ENCODE assay signal across 19 cellular contexts in genomic region chr13:30047154-30047874, GRCh38.
DNase-seq lines count a peak whose midpoint lies in the region; ATAC-seq lines count a peak whose summit lies in the region.
"Had no signal": no experiment of that assay in that cellular context is flagged by ENCODE, and none has a peak within 500 bp of the region (broad histone marks: within the 10 kb centered on the region; RNA-seq: fewer than 3 reads in every experiment).

No MANE protein-coding gene starts in this region.

- H3K36me3 Mint-ChIP-seq in activated CD4-positive, alpha-beta T cell treated with anti-CD3 and anti-CD28 coated beads, Interleukin-2, amount 10 ng/mL, durations not matched to agents 24 days and 14 days (ENCODE audit: low read depth) = no peaks in the 10 kb centered on the region
- no peaks in the 10 kb centered on the region for H3K36me3 Mint-ChIP-seq in stimulated activated memory B cell treated with anti-CD40 and anti-IgM and Interleukin-4, amounts not matched to agents 10 μg/mL and 1 μg/mL and 100 μg/mL, for 72 hours
- H3K36me3 Mint-ChIP-seq: type B pancreatic cell had no signal

- H3K27me3 ChIP-seq in MG63 (no peaks in the 10 kb centered on the region), adipocyte (replicated peaks; ENCODE audit: control insufficient read depth, insufficient read depth, low read length) (no peaks in the 10 kb centered on the region)
- H3K27me3 ChIP-seq: SJSA1 had no signal

- DNase-seq in activated CD4-positive, alpha-beta T cell treated with anti-CD3 and anti-CD28 coated beads, Interleukin-2, amount 10 ng/mL, durations not matched to agents 24 days and 14 days = peak; percentile 74
- DNase-seq in activated CD4-positive, alpha-beta T cell treated with anti-CD3 and anti-CD28 coated beads for 4 hours = no peak
- DNase-seq in MG63 = peak; percentile 45
- DNase-seq in adipocyte (ENCODE audit: low read depth) = peak; percentile 12
- DNase-seq in hepatic stellate cell (ENCODE audit: low spot score) = no peak
- DNase-seq: activated B cell treated with CpG ODN at 0.5 μM for 24 hours; activated naive CD4-positive, alpha-beta T cell treated with Interleukin-2 at 50 U/mL for 16 hours; cerebellar nuclear complex; DMS153; NK-92 treated with Interleukin-12 subunit alpha and Interleukin-12 subunit beta, amount 100 ng/mL, for 24 hours; nucleus accumbens; spleen had no signal

- no peak overlapping the region for H3K4me3 Mint-ChIP-seq in activated CD4-positive, alpha-beta T cell treated with anti-CD3 and anti-CD28 coated beads, Interleukin-2, amount 10 ng/mL, durations not matched to agents 24 days and 14 days
- no peak overlapping the region for H3K4me3 Mint-ChIP-seq in stimulated activated memory B cell treated with anti-CD40 and anti-IgM and Interleukin-4, amounts not matched to agents 10 μg/mL and 1 μg/mL and 100 μg/mL, for 72 hours
- H3K4me3 Mint-ChIP-seq: activated B cell treated with CpG ODN at 0.5 μM for 24 hours, type B pancreatic cell had no signal

- no peak overlapping the region for H3K9ac ChIP-seq in adipocyte (ENCODE audit: low read length)

- peaks cover 4% of the 10 kb centered on the region for H3K9me3 Mint-ChIP-seq in activated CD4-positive, alpha-beta T cell treated with anti-CD3 and anti-CD28 coated beads, Interleukin-2, amount 10 ng/mL, durations not matched to agents 24 days and 14 days
- no peaks in the 10 kb centered on the region for H3K9me3 Mint-ChIP-seq in stimulated activated memory B cell treated with anti-CD40 and anti-IgM and Interleukin-4, amounts not matched to agents 10 μg/mL and 1 μg/mL and 100 μg/mL, for 72 hours
- H3K9me3 Mint-ChIP-seq: activated B cell treated with CpG ODN at 0.5 μM for 24 hours, type B pancreatic cell had no signal

- H3K4me3 ChIP-seq in MG63 (no peak overlapping the region), adipocyte (ENCODE audit: low read length) (no peak overlapping the region)
- H3K4me3 ChIP-seq: HAP-1, lung, SJSA1, spleen had no signal

- H3K4me1 ChIP-seq in adipocyte (ENCODE audit: control insufficient read depth, insufficient read depth, low read length) = no peaks in the 10 kb centered on the region
- H3K4me1 ChIP-seq: HAP-1 had no signal

- peak overlapping the region; percentile 0 for H3K27ac Mint-ChIP-seq in activated CD4-positive, alpha-beta T cell treated with anti-CD3 and anti-CD28 coated beads, Interleukin-2, amount 10 ng/mL, durations not matched to agents 24 days and 14 days
- H3K27ac Mint-ChIP-seq in stimulated activated memory B cell treated with anti-CD40 and anti-IgM and Interleukin-4, amounts not matched to agents 10 μg/mL and 1 μg/mL and 100 μg/mL, for 72 hours = no peak overlapping the region
- H3K27ac Mint-ChIP-seq: activated B cell treated with CpG ODN at 0.5 μM for 24 hours, type B pancreatic cell had no signal

- H3K9me3 ChIP-seq in MG63 = no peaks in the 10 kb centered on the region
- no peaks in the 10 kb centered on the region for H3K9me3 ChIP-seq in adipocyte (ENCODE audit: control insufficient read depth, low read length)
- H3K9me3 ChIP-seq: HAP-1, SJSA1, spleen had no signal

- ATAC-seq in stimulated activated memory B cell treated with anti-CD40 and anti-IgM and Interleukin-4, amounts not matched to agents 10 μg/mL and 1 μg/mL and 100 μg/mL, for 72 hours = peak; percentile 75
- ATAC-seq in HG03342 (IDR thresholded peaks at IDR 0.05; ENCODE audit: unreplicated experiment) (no peak), HG02588 (IDR thresholded peaks at IDR 0.05; ENCODE audit: unreplicated experiment) (no peak)

- intact Hi-C loops in activated CD4-positive, alpha-beta T cell treated with anti-CD3 and anti-CD28 coated beads, Interleukin-2, amount 10 ng/mL, durations not matched to agents 24 days and 14 days (cut with micrococcal nuclease) = loop anchor here (5.0 kb wide), 1 partner anchor 200 kb away; no protein-coding TSS in a partner anchor

- peaks cover 25% of the 10 kb centered on the region for H3K4me1 Mint-ChIP-seq in activated CD4-positive, alpha-beta T cell treated with anti-CD3 and anti-CD28 coated beads, Interleukin-2, amount 10 ng/mL, durations not matched to agents 24 days and 14 days
- H3K4me1 Mint-ChIP-seq in stimulated activated memory B cell treated with anti-CD40 and anti-IgM and Interleukin-4, amounts not matched to agents 10 μg/mL and 1 μg/mL and 100 μg/mL, for 72 hours = peaks cover 12% of the 10 kb centered on the region

- no peaks in the 10 kb centered on the region for H3K27me3 Mint-ChIP-seq in activated CD4-positive, alpha-beta T cell treated with anti-CD3 and anti-CD28 coated beads, Interleukin-2, amount 10 ng/mL, durations not matched to agents 24 days and 14 days
- peaks cover 12% of the 10 kb centered on the region for H3K27me3 Mint-ChIP-seq in stimulated activated memory B cell treated with anti-CD40 and anti-IgM and Interleukin-4, amounts not matched to agents 10 μg/mL and 1 μg/mL and 100 μg/mL, for 72 hours

- H3K36me3 ChIP-seq in MG63 = no peaks in the 10 kb centered on the region
- H3K36me3 ChIP-seq in adipocyte (ENCODE audit: control insufficient read depth, insufficient read depth, low read length, severe bottlenecking) = no peaks in the 10 kb centered on the region
- H3K36me3 ChIP-seq: HAP-1, SJSA1, spleen had no signal

Comparison
In these comparisons a context has a peak if more than half of its experiments do, and no peak if none do; other contexts are left out.
1. DNase-seq: peak in activated CD4-positive, alpha-beta T cell treated with anti-CD3 and anti-CD28 coated beads, Interleukin-2, amount 10 ng/mL, durations not matched to agents 24 days and 14 days (single experiment), MG63 (single experiment) and adipocyte (single experiment); none in activated CD4-positive, alpha-beta T cell treated with anti-CD3 and anti-CD28 coated beads for 4 hours (0 of 2) and hepatic stellate cell (single experiment).